ENCODE assay signal across 1 cellular context in the genomic region with DNA sequence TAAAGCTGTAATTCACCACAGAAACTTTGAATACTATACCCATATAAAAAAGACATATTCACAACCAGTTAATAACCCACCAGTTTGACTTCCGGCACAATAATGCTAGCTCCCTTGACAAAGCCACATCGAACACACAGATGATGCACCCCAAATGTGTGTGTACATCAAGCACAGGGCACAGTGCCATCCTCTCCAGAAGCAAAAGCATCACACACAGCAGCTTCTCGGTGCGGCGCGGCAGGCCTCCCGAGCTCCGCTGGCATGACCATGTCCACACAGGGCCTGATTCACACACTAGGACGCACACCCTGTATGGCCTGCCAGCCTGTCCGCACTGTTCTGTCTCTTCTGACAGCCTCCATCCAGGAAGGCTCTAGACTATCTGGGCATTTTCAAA.
TF ChIP-seq lines count a peak whose summit lies in the region.

No MANE protein-coding gene starts in this region.

TF ChIP-seq in GM23338, 12 proteins besides CTCF, POLR2A, EP300 and RAD21 (continued from another document):
- TF ChIP-seq JUNB (IDR thresholded peaks at IDR 0.05; ENCODE audit: unreplicated experiment) = no peak
- TF ChIP-seq ZNF114 (CRISPR knock-in tag; IDR thresholded peaks at IDR 0.05) = no peak
- TF ChIP-seq, protein P1, sequence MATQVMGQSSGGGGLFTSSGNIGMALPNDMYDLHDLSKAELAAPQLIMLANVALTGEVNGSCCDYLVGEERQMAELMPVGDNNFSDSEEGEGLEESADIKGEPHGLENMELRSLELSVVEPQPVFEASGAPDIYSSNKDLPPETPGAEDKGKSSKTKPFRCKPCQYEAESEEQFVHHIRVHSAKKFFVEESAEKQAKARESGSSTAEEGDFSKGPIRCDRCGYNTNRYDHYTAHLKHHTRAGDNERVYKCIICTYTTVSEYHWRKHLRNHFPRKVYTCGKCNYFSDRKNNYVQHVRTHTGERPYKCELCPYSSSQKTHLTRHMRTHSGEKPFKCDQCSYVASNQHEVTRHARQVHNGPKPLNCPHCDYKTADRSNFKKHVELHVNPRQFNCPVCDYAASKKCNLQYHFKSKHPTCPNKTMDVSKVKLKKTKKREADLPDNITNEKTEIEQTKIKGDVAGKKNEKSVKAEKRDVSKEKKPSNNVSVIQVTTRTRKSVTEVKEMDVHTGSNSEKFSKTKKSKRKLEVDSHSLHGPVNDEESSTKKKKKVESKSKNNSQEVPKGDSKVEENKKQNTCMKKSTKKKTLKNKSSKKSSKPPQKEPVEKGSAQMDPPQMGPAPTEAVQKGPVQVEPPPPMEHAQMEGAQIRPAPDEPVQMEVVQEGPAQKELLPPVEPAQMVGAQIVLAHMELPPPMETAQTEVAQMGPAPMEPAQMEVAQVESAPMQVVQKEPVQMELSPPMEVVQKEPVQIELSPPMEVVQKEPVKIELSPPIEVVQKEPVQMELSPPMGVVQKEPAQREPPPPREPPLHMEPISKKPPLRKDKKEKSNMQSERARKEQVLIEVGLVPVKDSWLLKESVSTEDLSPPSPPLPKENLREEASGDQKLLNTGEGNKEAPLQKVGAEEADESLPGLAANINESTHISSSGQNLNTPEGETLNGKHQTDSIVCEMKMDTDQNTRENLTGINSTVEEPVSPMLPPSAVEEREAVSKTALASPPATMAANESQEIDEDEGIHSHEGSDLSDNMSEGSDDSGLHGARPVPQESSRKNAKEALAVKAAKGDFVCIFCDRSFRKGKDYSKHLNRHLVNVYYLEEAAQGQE (IDR thresholded peaks at IDR 0.05; ENCODE audit: unreplicated experiment) = no peak
- no peak for TF ChIP-seq POLR2AphosphoS5 (IDR thresholded peaks at IDR 0.05; ENCODE audit: low read depth)
- TF ChIP-seq EZH2 (IDR thresholded peaks at IDR 0.05; ENCODE audit: low read depth, unreplicated experiment) = no peak
- no peak for TF ChIP-seq STAT1 (IDR thresholded peaks at IDR 0.05; ENCODE audit: unreplicated experiment)
- no peak for TF ChIP-seq NANOG (IDR thresholded peaks at IDR 0.05; ENCODE audit: borderline replicate concordance)
